ENCODE assay signal across 1 cellular context in genomic region chr20:46285740-46286139, GRCh38.
TF ChIP-seq lines count a peak whose summit lies in the region.

No MANE protein-coding gene starts in this region.

TF ChIP-seq in H1, 55 proteins besides CTCF, POLR2A, EP300 and RAD21 (continued from another document):
- TF ChIP-seq ATF2 (IDR thresholded peaks at IDR 0.05; ENCODE audit: low read length) (no peak), BACH1 (IDR thresholded peaks at IDR 0.05; ENCODE audit: low read length) (no peak)
TF ChIP-seq in H1: peak in this region for 1.
